ENCODE assay signal across 25 cellular contexts in genomic region chr2:169761970-169762292, GRCh38.
DNase-seq lines count a peak whose midpoint lies in the region; ATAC-seq and TF ChIP-seq lines count a peak whose summit lies in the region.
"Had no signal": no experiment of that assay in that cellular context is flagged by ENCODE, and none has a peak within 500 bp of the region (broad histone marks: within the 10 kb centered on the region; RNA-seq: fewer than 3 reads in every experiment).

No MANE protein-coding gene starts in this region.

- no peaks in the 10 kb centered on the region for H3K9me3 Mint-ChIP-seq in effector memory CD8-positive, alpha-beta T cell
- peaks cover 22% of the 10 kb centered on the region for H3K9me3 Mint-ChIP-seq in nephron
- H3K9me3 Mint-ChIP-seq: activated CD4-positive, alpha-beta memory T cell treated with anti-CD3 and anti-CD28 coated beads for 36 hours; activated T-helper 2 cell treated with anti-CD3 and anti-CD28 coated beads, Interferon-gamma antibody, Interleukin-2, Interleukin-4, amounts not matched to agents 10 μg/mL and 5 μg/mL and 100 μg/mL, durations not matched to agents 14 hours and 24 hours and 36 hours; naive B cell; T-helper 2 cell treated with Interferon-gamma antibody and Interleukin-4, amounts not matched to agents 5 μg/mL and 100 μg/mL, for 36 hours had no signal

- peak overlapping the region; percentile 83 to 89 for H3K27ac Mint-ChIP-seq in effector memory CD8-positive, alpha-beta T cell
- peak overlapping the region in 2 of 3 experiments; percentile 76 to 93 for H3K27ac Mint-ChIP-seq in nephron
- H3K27ac Mint-ChIP-seq: activated CD4-positive, alpha-beta memory T cell treated with anti-CD3 and anti-CD28 coated beads for 36 hours; activated naive CD8-positive, alpha-beta T cell; activated T-helper 2 cell treated with anti-CD3 and anti-CD28 coated beads, Interferon-gamma antibody, Interleukin-2, Interleukin-4, amounts not matched to agents 10 μg/mL and 5 μg/mL and 100 μg/mL, durations not matched to agents 14 hours and 24 hours and 36 hours; H9; T-helper 2 cell treated with Interferon-gamma antibody and Interleukin-4, amounts not matched to agents 5 μg/mL and 100 μg/mL, for 36 hours had no signal

- peaks cover 0 to 5% of the 10 kb centered on the region in 2 donors for H3K27me3 Mint-ChIP-seq in effector memory CD8-positive, alpha-beta T cell
- H3K27me3 Mint-ChIP-seq in nephron (ENCODE audit: low read depth), result no peaks in the 10 kb centered on the region
- H3K27me3 Mint-ChIP-seq: activated naive CD8-positive, alpha-beta T cell had no signal

- H3K4me1 Mint-ChIP-seq in effector memory CD8-positive, alpha-beta T cell (ENCODE audit: low read depth in 2 of 2), result peaks cover 14 to 17% of the 10 kb centered on the region in 2 donors
- no peaks in the 10 kb centered on the region for H3K4me1 Mint-ChIP-seq in nephron

- TF ChIP-seq POLR2A in erythroblast (IDR thresholded peaks at IDR 0.05; ENCODE audit: low read length), result no peak

- TF ChIP-seq CTCF in nephron (IDR thresholded peaks at IDR 0.05; ENCODE audit: unreplicated experiment in 3 of 3), result no peak

- peak; percentile 5 for ATAC-seq in GM21381 (IDR thresholded peaks at IDR 0.05; ENCODE audit: unreplicated experiment)
- ATAC-seq in effector memory CD8-positive, alpha-beta T cell (replicated peaks), result peak; percentile 81
- ATAC-seq: left ventricle myocardium superior had no signal

- no peaks in the 10 kb centered on the region for H3K36me3 Mint-ChIP-seq in effector memory CD8-positive, alpha-beta T cell (ENCODE audit: insufficient read depth)
- peaks cover 37% of the 10 kb centered on the region for H3K36me3 Mint-ChIP-seq in nephron (ENCODE audit: low read depth)
- H3K36me3 Mint-ChIP-seq: activated CD4-positive, alpha-beta memory T cell treated with anti-CD3 and anti-CD28 coated beads for 36 hours; activated naive CD8-positive, alpha-beta T cell had no signal

- peak; percentile 28 for DNase-seq in NK-92 treated with Interleukin-12 subunit alpha and Interleukin-12 subunit beta, amount 100 ng/mL, for 24 hours (lab: John Stamatoyannopoulos, UW)
- no peak for DNase-seq in NK-92 (lab: John Stamatoyannopoulos, UW; ENCODE audit: unreplicated experiment)
- no peak for DNase-seq in effector memory CD8-positive, alpha-beta T cell
- DNase-seq in amniotic stem cell (lab: John Stamatoyannopoulos, UW), result no peak
- no peak for DNase-seq in NCI-H748 treated with DMSO at 0.1 percent for 48 hours (lab: John Stamatoyannopoulos, UW)
- no peak for DNase-seq in erythroblast (lab: John Stamatoyannopoulos, UW)
- DNase-seq: activated CD4-positive, alpha-beta memory T cell treated with anti-CD3 and anti-CD28 coated beads for 36 hours; activated CD4-positive, CD25-positive, alpha-beta regulatory T cell treated with anti-CD3 and anti-CD28 coated beads, Interleukin-2, amount 50 U/mL, for 72 hours; cortex of kidney; H9; IMR-90; islet precursor cell; left ventricle myocardium superior; naive B cell; NCI-H1417 treated with DMSO at 0.1 percent for 48 hours; NCI-H2029 treated with DMSO at 0.1 percent for 48 hours; Peyer's patch; SHP77; stimulated activated naive CD4-positive, alpha-beta T cell; upper lobe of left lung had no signal

- peak overlapping the region; percentile 13 to 45 for H3K4me3 Mint-ChIP-seq in effector memory CD8-positive, alpha-beta T cell
- H3K4me3 Mint-ChIP-seq in nephron, result no peak overlapping the region
- H3K4me3 Mint-ChIP-seq: activated CD4-positive, alpha-beta memory T cell treated with anti-CD3 and anti-CD28 coated beads for 36 hours; activated naive CD8-positive, alpha-beta T cell; H9; naive B cell had no signal

Comparison
In these comparisons a context has a peak if more than half of its experiments do, and no peak if none do; other contexts are left out.
1. H3K4me3 Mint-ChIP-seq: peak in effector memory CD8-positive, alpha-beta T cell (2 of 2); none in nephron (0 of 3).